1 cellular context compared by ENCODE assay signal in the genomic region with DNA sequence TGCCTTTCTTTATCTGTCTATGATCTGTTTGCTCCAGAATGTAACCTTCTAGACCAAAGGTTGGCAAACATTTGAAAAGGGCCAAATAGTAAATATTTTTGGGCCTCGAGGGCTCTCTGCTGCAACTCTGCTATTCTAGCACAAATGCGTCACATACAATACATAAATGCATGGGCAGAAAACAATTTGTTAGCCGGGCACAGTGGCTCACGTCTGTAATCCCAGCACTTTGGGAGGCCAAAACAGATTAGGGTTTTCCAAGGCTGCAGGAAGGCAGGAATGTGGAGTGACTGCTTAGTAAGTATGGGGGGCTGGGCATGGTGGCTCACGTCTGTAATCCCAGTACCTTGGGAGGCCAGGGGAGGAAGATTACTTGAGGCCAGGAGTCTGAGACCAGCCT.
TF ChIP-seq lines count a peak whose summit lies in the region.

No MANE protein-coding gene starts in this region.

TF ChIP-seq in GM12878, 131 proteins besides CTCF, POLR2A, EP300 and RAD21:
- TF ChIP-seq TBL1XR1 (IDR thresholded peaks at IDR 0.05; ENCODE audit: low read depth, low read length) (no peak), NKRF (conservative IDR thresholded peaks at IDR 0.05) (no peak), ATF2 (IDR thresholded peaks at IDR 0.05; ENCODE audit: low read length) (no peak), HDAC2 (IDR thresholded peaks at IDR 0.05) (no peak), PML (IDR thresholded peaks at IDR 0.05; ENCODE audit: low read length) (no peak), IKZF2 (IDR thresholded peaks at IDR 0.05) (no peak), NBN (IDR thresholded peaks at IDR 0.05) (no peak), USF2 (IDR thresholded peaks at IDR 0.05; ENCODE audit: borderline replicate concordance, low read depth, low read length) (no peak)
- TF ChIP-seq, protein P1, sequence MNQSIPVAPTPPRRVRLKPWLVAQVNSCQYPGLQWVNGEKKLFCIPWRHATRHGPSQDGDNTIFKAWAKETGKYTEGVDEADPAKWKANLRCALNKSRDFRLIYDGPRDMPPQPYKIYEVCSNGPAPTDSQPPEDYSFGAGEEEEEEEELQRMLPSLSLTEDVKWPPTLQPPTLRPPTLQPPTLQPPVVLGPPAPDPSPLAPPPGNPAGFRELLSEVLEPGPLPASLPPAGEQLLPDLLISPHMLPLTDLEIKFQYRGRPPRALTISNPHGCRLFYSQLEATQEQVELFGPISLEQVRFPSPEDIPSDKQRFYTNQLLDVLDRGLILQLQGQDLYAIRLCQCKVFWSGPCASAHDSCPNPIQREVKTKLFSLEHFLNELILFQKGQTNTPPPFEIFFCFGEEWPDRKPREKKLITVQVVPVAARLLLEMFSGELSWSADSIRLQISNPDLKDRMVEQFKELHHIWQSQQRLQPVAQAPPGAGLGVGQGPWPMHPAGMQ (IDR thresholded peaks at IDR 0.05; ENCODE audit: borderline replicate concordance): no peak
TF ChIP-seq in GM12878: peak in this region for 0.
